In the genomic region with DNA sequence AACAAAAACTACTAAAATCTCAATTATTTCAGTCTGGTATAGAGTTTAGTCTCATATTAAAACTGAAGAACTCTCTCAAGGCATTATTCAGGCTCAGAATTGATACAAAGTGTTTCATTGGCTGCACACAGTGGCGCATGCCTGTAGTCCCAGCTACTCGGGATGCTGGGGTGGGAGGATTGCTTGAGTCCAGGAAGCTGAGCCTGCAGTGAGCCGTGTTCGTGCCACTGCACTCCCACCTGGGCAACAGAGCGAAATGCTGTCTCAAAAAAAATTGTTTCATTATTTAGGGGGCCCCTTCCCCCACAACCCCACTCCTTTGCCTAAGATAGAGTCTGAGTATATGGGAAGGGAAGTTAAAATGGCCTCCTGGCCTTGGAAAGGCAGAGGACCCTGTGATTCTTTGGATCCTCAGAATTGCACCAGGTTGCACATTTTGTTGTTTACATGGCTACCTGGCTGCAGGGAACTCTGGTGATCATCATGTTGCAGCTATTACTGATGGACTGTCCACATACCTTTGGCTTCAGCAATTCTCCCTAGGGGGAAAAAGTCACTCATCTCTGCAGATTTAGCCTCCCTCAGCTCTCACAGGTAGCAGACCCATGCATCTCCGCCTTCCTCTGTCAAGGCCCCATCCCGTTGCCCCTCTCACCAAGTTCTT, we compare ENCODE assay signal across 30 cellular contexts.
"Had no signal": no experiment of that assay in that cellular context is flagged by ENCODE, and none has a peak within 500 bp of the region (broad histone marks: within the 10 kb centered on the region; RNA-seq: fewer than 3 reads in every experiment).

No MANE protein-coding gene starts in this region.

- ATAC-seq: heart left ventricle; left cardiac atrium; left lung; lower lobe of right lung; mucosa of descending colon; naive thymus-derived CD4-positive, alpha-beta T cell; natural killer cell treated with Interleukin-12 subunit alpha and Interleukin-12 subunit beta and Interleukin-15 and Interleukin-18, amount 100 ng/mL, for 72 hours; pancreas; right cardiac atrium; sciatic nerve; stimulated activated naive CD8-positive, alpha-beta T cell treated with anti-CD3 and anti-CD28 coated beads, Interleukin-15, amount 100 ng/mL, for 72 hours had no signal

- H3K4me3 ChIP-seq: heart left ventricle, left lung, lower lobe of right lung, mucosa of descending colon, pancreas, prostate gland, skin epidermis, thoracic aorta, tibial artery, uterus had no signal

- H3K4me3 Mint-ChIP-seq: naive thymus-derived CD4-positive, alpha-beta T cell; natural killer cell treated with Interleukin-12 subunit alpha and Interleukin-12 subunit beta and Interleukin-15 and Interleukin-18, amount 100 ng/mL, for 72 hours; stimulated activated naive CD8-positive, alpha-beta T cell treated with anti-CD3 and anti-CD28 coated beads, Interleukin-15, amount 100 ng/mL, for 72 hours; type B pancreatic cell had no signal

- H3K9me3 ChIP-seq: heart left ventricle, left lung, lower lobe of right lung, mucosa of descending colon, pancreas, prostate gland, thoracic aorta, tibial artery, uterus had no signal

- H3K36me3 ChIP-seq: heart left ventricle, left lung, lower lobe of right lung, pancreas, prostate gland, thoracic aorta, tibial artery, uterus had no signal

- DNase-seq: heart left ventricle; kidney glomerular epithelial cell; left cardiac atrium; left lung; lower lobe of right lung; mammary epithelial cell; mesendoderm; midbrain; mucosa of descending colon; naive thymus-derived CD4-positive, alpha-beta T cell; nucleus accumbens; pancreas; posterior cingulate gyrus; retina; right cardiac atrium; stimulated activated CD4-positive, alpha-beta T cell treated with anti-CD3 and anti-CD28 coated beads, Interleukin-12 subunit alpha, Interleukin-12 subunit beta, amount 100 ng/mL, for 4 hours; stimulated activated CD4-positive, alpha-beta T cell treated with anti-CD3 and anti-CD28 coated beads, Interleukin-15, amount 100 ng/mL, for 24 hours; stimulated activated CD4-positive, alpha-beta T cell treated with anti-CD3 and anti-CD28 coated beads, Interleukin-2, amount 100 ng/mL, for 24 hours; stimulated activated CD4-positive, alpha-beta T cell treated with anti-CD3 and anti-CD28 coated beads, Interleukin-4, amount 100 ng/mL, for 1 hour; stimulated activated naive CD4-positive, alpha-beta T cell treated with Interleukin-2 at 50 U/mL for 16 hours; stimulated activated naive CD8-positive, alpha-beta T cell treated with anti-CD3 and anti-CD28 coated beads, Interleukin-15, amount 100 ng/mL, for 72 hours; substantia nigra; tibial artery; uterus had no signal

- H3K27ac Mint-ChIP-seq: naive thymus-derived CD4-positive, alpha-beta T cell; natural killer cell treated with Interleukin-12 subunit alpha and Interleukin-12 subunit beta and Interleukin-15 and Interleukin-18, amount 100 ng/mL, for 72 hours; stimulated activated naive CD8-positive, alpha-beta T cell treated with anti-CD3 and anti-CD28 coated beads, Interleukin-15, amount 100 ng/mL, for 72 hours; type B pancreatic cell had no signal

- H3K36me3 Mint-ChIP-seq: natural killer cell treated with Interleukin-12 subunit alpha and Interleukin-12 subunit beta and Interleukin-15 and Interleukin-18, amount 100 ng/mL, for 72 hours; type B pancreatic cell had no signal

- H3K4me1 Mint-ChIP-seq: stimulated activated naive CD8-positive, alpha-beta T cell treated with anti-CD3 and anti-CD28 coated beads, Interleukin-15, amount 100 ng/mL, for 72 hours had no signal

- H3K27ac ChIP-seq: heart left ventricle, left lung, lower lobe of right lung, pancreas, prostate gland, skin epidermis, thoracic aorta, tibial artery, uterus had no signal

- H3K27me3 Mint-ChIP-seq: type B pancreatic cell had no signal

- H3K9me3 Mint-ChIP-seq: natural killer cell treated with Interleukin-12 subunit alpha and Interleukin-12 subunit beta and Interleukin-15 and Interleukin-18, amount 100 ng/mL, for 72 hours had no signal

- H3K27me3 ChIP-seq: heart left ventricle, left lung, pancreas, tibial artery, uterus had no signal

- H3K4me1 ChIP-seq: left lung, lower lobe of right lung, pancreas, prostate gland, tibial artery, uterus had no signal
